Comparison of ENCODE assay signal across 8 cellular contexts in the genomic region with DNA sequence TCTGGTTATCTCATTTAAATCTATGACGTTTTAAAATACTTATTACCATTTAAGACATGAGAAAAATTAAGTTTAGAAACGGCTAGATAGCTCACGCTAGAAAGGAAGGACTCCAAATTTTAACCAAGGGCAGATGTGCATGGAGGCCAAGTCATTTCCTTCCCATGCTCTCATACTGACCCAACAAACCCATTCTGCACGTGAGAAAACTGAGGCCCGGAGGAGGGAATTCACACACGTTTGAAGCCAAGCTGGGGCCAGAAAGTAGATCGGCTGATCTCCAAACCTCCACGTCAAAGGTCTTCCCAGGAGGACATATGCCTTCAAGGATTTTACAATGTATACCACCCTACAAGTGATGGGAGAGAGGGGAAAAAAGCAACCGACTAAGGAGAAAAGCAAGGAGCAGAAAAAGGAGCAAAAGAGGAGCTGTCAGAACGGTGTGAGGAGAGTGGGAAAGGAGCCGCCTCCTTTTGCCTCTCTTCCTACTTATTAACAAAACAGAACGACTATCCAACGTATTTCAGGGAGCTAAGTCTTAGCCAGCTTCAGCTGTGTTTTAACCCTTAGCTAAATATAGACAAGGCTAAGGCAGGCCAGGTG. TPM values are rescaled to one million over a fixed set of nuclear protein-coding genes. Genes with fewer than 3 reads are reported as not detected.
A peak's percentile ranks its signal among the peaks of the same experiment; 100 is the strongest.
DNase-seq lines count a peak whose midpoint lies in the region; FAIRE-seq and TF ChIP-seq lines count a peak whose summit lies in the region.

No MANE protein-coding gene starts in this region.

- H3K27me3 Mint-ChIP-seq in Calu3 (ENCODE audit: unreplicated experiment) (no peaks in the 10 kb centered on the region), nephron progenitor cell (ENCODE audit: low read depth, poor library complexity) (peaks cover 3% of the 10 kb centered on the region)

- H3K27me3 ChIP-seq in NT2/D1 (ENCODE audit: insufficient read depth, insufficient read length) (no peaks in the 10 kb centered on the region), endothelial cell of umbilical vein (ENCODE audit: control insufficient read depth in 2 of 2, insufficient read depth in 2 of 2, low read length in 2 of 2) (no peaks in the 10 kb centered on the region)

- H3K4me3 Mint-ChIP-seq in Calu3 (ENCODE audit: low read depth, unreplicated experiment) (peak overlapping the region; percentile 93), nephron progenitor cell (peak overlapping the region; percentile 96)

- peak overlapping the region; percentile 66 for H3K4me2 ChIP-seq in endothelial cell of umbilical vein (ENCODE audit: insufficient read depth, low read length)

- no peaks in the 10 kb centered on the region for H3K4me1 ChIP-seq in NT2/D1 (ENCODE audit: insufficient read depth, insufficient read length)
- peaks cover 11% of the 10 kb centered on the region for H3K4me1 ChIP-seq in endothelial cell of umbilical vein (ENCODE audit: control insufficient read depth, extremely low read depth, insufficient read depth, low read length)

- peak; percentile 15 for FAIRE-seq in endothelial cell of umbilical vein (lab: Jason Lieb, UNC)

- H3K9me3 ChIP-seq in NT2/D1 (ENCODE audit: insufficient read depth, low read length) = no peaks in the 10 kb centered on the region
- H3K9me3 ChIP-seq in endothelial cell of umbilical vein (replicated peaks; ENCODE audit: control insufficient read depth, insufficient read depth, low read length) = no peaks in the 10 kb centered on the region

- peak overlapping the region; percentile 82 for H3K9ac ChIP-seq in NT2/D1 (ENCODE audit: insufficient read length, low read depth)
- peak overlapping the region; percentile 73 for H3K9ac ChIP-seq in endothelial cell of umbilical vein (replicated peaks; ENCODE audit: extremely low read depth, insufficient read depth, low read length)

- no peak for TF ChIP-seq CTCF in Calu3 (IDR thresholded peaks at IDR 0.05; ENCODE audit: unreplicated experiment)
- TF ChIP-seq CTCF in endothelial cell of umbilical vein (IDR thresholded peaks at IDR 0.05; ENCODE audit: extremely low read depth in 1 of 2, insufficient read depth in 1 of 2, low read depth in 1 of 2, low read length in 2 of 2) = no peak
- TF ChIP-seq CTCF in nephron progenitor cell (IDR thresholded peaks at IDR 0.05) = no peak

- peak overlapping the region; percentile 29 for H3K27ac ChIP-seq in endothelial cell of umbilical vein (ENCODE audit: insufficient read depth, low read depth, low read length)

- no peaks in the 10 kb centered on the region for H3K9me1 ChIP-seq in endothelial cell of umbilical vein (replicated peaks; ENCODE audit: control insufficient read depth, extremely low read depth, insufficient read depth, low read length)

- H4K20me1 ChIP-seq in endothelial cell of umbilical vein (replicated peaks; ENCODE audit: control insufficient read depth, extremely low read depth, insufficient read depth, low read length) = no peaks in the 10 kb centered on the region

- no peak for TF ChIP-seq POLR2A in endothelial cell of umbilical vein (IDR thresholded peaks at IDR 0.05; ENCODE audit: low read depth, low read length)

- H3K4me1 Mint-ChIP-seq in Calu3 (ENCODE audit: low read depth, unreplicated experiment) (peaks cover 20% of the 10 kb centered on the region), nephron progenitor cell (peaks cover 22% of the 10 kb centered on the region)

- H3K36me3 Mint-ChIP-seq in Calu3 (ENCODE audit: insufficient read depth, unreplicated experiment) = peaks cover 47% of the 10 kb centered on the region
- peaks cover 20% of the 10 kb centered on the region for H3K36me3 Mint-ChIP-seq in nephron progenitor cell (ENCODE audit: low read depth)

- H3K27ac Mint-ChIP-seq in Calu3 (ENCODE audit: unreplicated experiment) (peak overlapping the region; percentile 97), nephron progenitor cell (peak overlapping the region; percentile 98)

- BruUV-seq in Calu3 (replicated peaks; lab: Mats Ljungman, UMichigan) (TSS peak; percentile 90), endothelial cell of umbilical vein (replicated peaks; lab: Mats Ljungman, UMichigan) (TSS peak; percentile 72)

- H3K9me3 Mint-ChIP-seq in Calu3 (ENCODE audit: low read depth, unreplicated experiment) (no peaks in the 10 kb centered on the region), nephron progenitor cell (no peaks in the 10 kb centered on the region)

- dilution Hi-C loops in endothelial cell of umbilical vein (cut with MboI; ENCODE audit: extremely low pct_ligation_motif_present, low sequenced_read_pairs) = no loop called here

- POLR2A ChIA-PET in endothelial cell of umbilical vein (lab: Charles Lee) = interaction anchor here (0.6 kb wide), 1 partner anchor 34 kb away, joined by 4 read pairs; no protein-coding TSS in a partner anchor

- peak overlapping the region; percentile 70 for H2AFZ ChIP-seq in endothelial cell of umbilical vein (ENCODE audit: low read depth, low read length)

- H3K4me3 ChIP-seq in NT2/D1 (ENCODE audit: insufficient read length, low read depth) = peak overlapping the region; percentile 38
- peak overlapping the region in 2 of 3 experiments; percentile 39 to 95 for H3K4me3 ChIP-seq in endothelial cell of umbilical vein (replicated peaks in 1 of 3; ENCODE audit: insufficient read depth in 1 of 3, low read depth in 1 of 3, low read length in 3 of 3)

- no peak for DNase-seq in Calu3
- no peak for DNase-seq in NT2/D1 (ENCODE audit: low read depth, low spot score)
- DNase-seq in endothelial cell of umbilical vein (ENCODE audit: low read depth, low spot score) = no peak
- DNase-seq in nephron progenitor cell = no peak
- DNase-seq in effector CD4-positive, alpha-beta T cell = no peak
- no peak for DNase-seq in SW 1271 (lab: John Stamatoyannopoulos, UW)
- DNase-seq in stimulated activated CD4-positive, alpha-beta T cell treated with anti-CD3 and anti-CD28 coated beads, Interleukin-12 subunit alpha, Interleukin-12 subunit beta, amount 100 ng/mL, for 4 hours = no peak
- no peak for DNase-seq in NCI-H1930 (lab: John Stamatoyannopoulos, UW)

- peaks cover 29% of the 10 kb centered on the region for H3K79me2 ChIP-seq in endothelial cell of umbilical vein (ENCODE audit: control insufficient read depth, insufficient read depth, low read length)

- CTCF ChIA-PET in Calu3 (lab: Charles Lee) = interaction anchor here (0.8 to 1.1 kb wide), 3 partner anchors 27 to 326 kb away, joined by 4 to 14 read pairs (median 6); no protein-coding TSS in a partner anchor
- CTCF ChIA-PET in endothelial cell of umbilical vein (lab: Charles Lee) = interaction anchor here (0.6 to 5.1 kb wide), 8 partner anchors 11 to 329 kb away, joined by 3 to 23 read pairs (median 4); no protein-coding TSS in a partner anchor

- H3K36me3 ChIP-seq in NT2/D1 (ENCODE audit: insufficient read depth, insufficient read length, low read length) (peaks cover 19% of the 10 kb centered on the region), endothelial cell of umbilical vein (ENCODE audit: control insufficient read depth in 2 of 2, extremely low read depth in 1 of 2, insufficient read depth in 2 of 2, low read length in 2 of 2) (peaks cover 4 to 6% of the 10 kb centered on the region in 2 experiments)

- intact Hi-C loops in Calu3 (cut with micrococcal nuclease; ENCODE audit: unreplicated experiment) = loop anchor here (1.0 to 10.0 kb wide), 3 partner anchors 29 to 451 kb away; a partner anchor contains a TSS
- intact Hi-C loops in endothelial cell of umbilical vein (cut with micrococcal nuclease) = loop anchor here (1.0 to 2.0 kb wide), 8 partner anchors 29 to 447 kb away; no protein-coding TSS in a partner anchor

TF ChIP-seq in endothelial cell of umbilical vein, 7 proteins besides CTCF, POLR2A, EP300 and RAD21:
- TF ChIP-seq GATA2 (IDR thresholded peaks at IDR 0.05; ENCODE audit: insufficient read depth, insufficient read length, low read depth, low read length) (no peak), JUN (IDR thresholded peaks at IDR 0.05; ENCODE audit: borderline replicate concordance, insufficient read depth, insufficient read length, low read depth) (no peak), EZH2 (IDR thresholded peaks at IDR 0.05; ENCODE audit: borderline replicate concordance, low read depth, low read length, severe bottlenecking) (no peak), POLR2AphosphoS5 (IDR thresholded peaks at IDR 0.05; ENCODE audit: insufficient read depth, low read depth, low read length) (no peak), FOS (IDR thresholded peaks at IDR 0.05; ENCODE audit: borderline replicate concordance, insufficient read depth, low read length) (no peak), MYC (IDR thresholded peaks at IDR 0.05; ENCODE audit: low read depth, low read length) (no peak)
- TF ChIP-seq, protein P1, sequence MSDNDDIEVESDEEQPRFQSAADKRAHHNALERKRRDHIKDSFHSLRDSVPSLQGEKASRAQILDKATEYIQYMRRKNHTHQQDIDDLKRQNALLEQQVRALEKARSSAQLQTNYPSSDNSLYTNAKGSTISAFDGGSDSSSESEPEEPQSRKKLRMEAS (IDR thresholded peaks at IDR 0.05; ENCODE audit: insufficient read depth, insufficient read length) = no peak

RNA-seq across cellular contexts. Expression of a gene that starts 0.6 kb away (rescaled TPM):
- total RNA-seq in Calu3 (2022) (19.7 and 26.1 TPM in 2 replicates), endothelial cell of umbilical vein (14.8 and 15.1 TPM in 2 replicates)
- polyA plus RNA-seq in endothelial cell of umbilical vein = 2.5 and 3.7 TPM in 2 replicates
- polyA plus RNA-seq in endothelial cell of umbilical vein (2011; cell fraction: cytosol; rRNA removed) = 4.7 and 5.3 TPM in 2 replicates
- 8.8 and 11.2 TPM in 2 replicates for polyA plus RNA-seq in endothelial cell of umbilical vein (2011; cell fraction: nucleus; rRNA removed)
- 9.3 and 10.8 TPM in 2 replicates for polyA plus RNA-seq in endothelial cell of umbilical vein (2012)
- polyA minus RNA-seq in endothelial cell of umbilical vein = 3.8 TPM in 2 replicates
- 18.8 TPM for polyA minus RNA-seq in endothelial cell of umbilical vein (2011; cell fraction: cytosol; rRNA and poly(A)+ RNA removed)
- 9.1 and 12.4 TPM in 2 replicates for polyA minus RNA-seq in endothelial cell of umbilical vein (2011; cell fraction: nucleus; rRNA and poly(A)+ RNA removed)

RNA-seq across cellular contexts. Expression of a gene that starts 45.8 kb away (rescaled TPM):
- total RNA-seq in Calu3 (2022) (0.80 and 1.1 TPM in 2 replicates), endothelial cell of umbilical vein (1.0 and 2.4 TPM in 2 replicates)
- polyA plus RNA-seq in endothelial cell of umbilical vein = 0.27 and 0.54 TPM in 2 replicates
- polyA plus RNA-seq in endothelial cell of umbilical vein (2011; cell fraction: cytosol; rRNA removed) = 0.70 and 1.1 TPM in 2 replicates
- polyA plus RNA-seq in endothelial cell of umbilical vein (2011; cell fraction: nucleus; rRNA removed) = 0.37 and 0.46 TPM in 2 replicates
- polyA plus RNA-seq in endothelial cell of umbilical vein (2012) = 11.7 and 13.8 TPM in 2 replicates
- 0.47 TPM in 1 of 2 replicates, not detected in the other for polyA minus RNA-seq in endothelial cell of umbilical vein
- 17.9 TPM for polyA minus RNA-seq in endothelial cell of umbilical vein (2011; cell fraction: cytosol; rRNA and poly(A)+ RNA removed)
- 0.43 and 0.77 TPM in 2 replicates for polyA minus RNA-seq in endothelial cell of umbilical vein (2011; cell fraction: nucleus; rRNA and poly(A)+ RNA removed)
